Comparison of ENCODE assay signal across 1 cellular context in genomic region chr6:142885182-142885867, GRCh38.
A peak's percentile ranks its signal among the peaks of the same experiment; 100 is the strongest.
TF ChIP-seq lines count a peak whose summit lies in the region.

No MANE protein-coding gene starts in this region.

TF ChIP-seq in Ishikawa, 13 proteins besides CTCF, POLR2A, EP300 and RAD21 (continued from another document):
- TF ChIP-seq REST (IDR thresholded peaks at IDR 0.05; ENCODE audit: low read depth) (0 out of 2 replicates have a peak, but pooled peaks have one; percentile 14), TAF1 (IDR thresholded peaks at IDR 0.05; ENCODE audit: low read depth) (no peak), ZBTB7A (IDR thresholded peaks at IDR 0.05; ENCODE audit: low read depth) (no peak), TCF12 (IDR thresholded peaks at IDR 0.05; ENCODE audit: low read depth) (peak; percentile 87), MAX (IDR thresholded peaks at IDR 0.05) (peak; percentile 50; the same call in 1 of the 2 replicates), FOXM1 (IDR thresholded peaks at IDR 0.05; ENCODE audit: borderline replicate concordance, low read depth) (peak; percentile 70; the same call in 1 of the 2 replicates), NFIC (IDR thresholded peaks at IDR 0.05) (peak; percentile 72)
